Comparison of ENCODE assay signal across 27 cellular contexts in the genomic region with DNA sequence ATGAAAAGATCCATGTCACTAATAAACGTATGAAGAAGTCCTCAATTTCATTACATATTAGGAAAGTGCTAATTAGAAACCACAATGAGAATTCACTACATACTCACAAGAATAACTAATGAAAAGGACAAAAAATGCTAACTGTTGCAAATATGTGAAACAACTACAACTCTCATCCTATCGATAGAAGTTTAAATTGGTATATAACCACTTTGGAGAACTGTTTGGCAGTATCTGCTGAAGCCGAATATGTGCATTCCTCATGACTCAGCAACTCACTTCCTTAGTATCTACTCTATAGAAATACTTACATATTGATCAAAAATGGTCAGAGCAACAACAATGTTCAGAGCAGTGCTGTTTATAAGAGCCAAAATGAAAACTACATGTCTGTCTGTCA.
"Had no signal": no experiment of that assay in that cellular context is flagged by ENCODE, and none has a peak within 500 bp of the region (broad histone marks: within the 10 kb centered on the region; RNA-seq: fewer than 3 reads in every experiment).

No MANE protein-coding gene starts in this region.

- H3K4me3 Mint-ChIP-seq: dendritic cell treated with granulocyte-macrophage colony-stimulating factor and Interleukin-4, amounts not matched to agents 40 ng/mL and 50 ng/mL, for 4 days; effector memory CD8-positive, alpha-beta T cell; endodermal cell; mesothelial cell of epicardium; naive B cell; naive thymus-derived CD8-positive, alpha-beta T cell had no signal

- H3K9me3 Mint-ChIP-seq: dendritic cell treated with granulocyte-macrophage colony-stimulating factor and Interleukin-4, amounts not matched to agents 40 ng/mL and 50 ng/mL, for 4 days; mesothelial cell of epicardium had no signal

- DNase-seq: cortex of kidney; effector CD8-positive, alpha-beta T cell; effector memory CD8-positive, alpha-beta T cell; endodermal cell; erythroblast; esophagus squamous epithelium; foreskin melanocyte; gastrocnemius medialis; glutamatergic neuron; head of caudate nucleus; heart right ventricle; hippocampal formation; left cardiac atrium; left lung; left ventricle myocardium superior; lower lobe of right lung; mesenchymal stem cell; naive B cell; naive thymus-derived CD8-positive, alpha-beta T cell had no signal

- H3K27me3 Mint-ChIP-seq: dendritic cell treated with granulocyte-macrophage colony-stimulating factor and Interleukin-4, amounts not matched to agents 40 ng/mL and 50 ng/mL, for 4 days; effector memory CD8-positive, alpha-beta T cell had no signal

- H3K4me1 ChIP-seq: esophagus squamous epithelium, gastrocnemius medialis, left lung, lower lobe of right lung had no signal

- H3K36me3 Mint-ChIP-seq: mesothelial cell of epicardium; naive B cell; naive thymus-derived CD8-positive, alpha-beta T cell had no signal

- ATAC-seq: effector memory CD8-positive, alpha-beta T cell; esophagus mucosa; gastrocnemius medialis; heart right ventricle; left cardiac atrium; left lung; left ventricle myocardium superior; lower lobe of right lung; mucosa of descending colon; naive thymus-derived CD8-positive, alpha-beta T cell had no signal

- FAIRE-seq: endometrium, islet of Langerhans, keratinocyte had no signal

- H3K4me1 Mint-ChIP-seq: naive B cell; naive thymus-derived CD8-positive, alpha-beta T cell had no signal

- H3K36me3 ChIP-seq: esophagus squamous epithelium, gastrocnemius medialis, heart right ventricle, left lung, lower lobe of right lung had no signal

- H3K9me3 ChIP-seq: esophagus squamous epithelium, gastrocnemius medialis, heart right ventricle, left lung, lower lobe of right lung, mucosa of descending colon had no signal

- H3K27ac ChIP-seq: epithelial cell of prostate, esophagus squamous epithelium, gastrocnemius medialis, heart right ventricle, left lung, lower lobe of right lung had no signal

- H3K27me3 ChIP-seq: esophagus squamous epithelium, gastrocnemius medialis, heart right ventricle, left lung had no signal

- H3K27ac Mint-ChIP-seq: dendritic cell treated with granulocyte-macrophage colony-stimulating factor and Interleukin-4, amounts not matched to agents 40 ng/mL and 50 ng/mL, for 4 days; effector memory CD8-positive, alpha-beta T cell; mesothelial cell of epicardium; naive B cell; naive thymus-derived CD8-positive, alpha-beta T cell had no signal

- H3K4me3 ChIP-seq: esophagus squamous epithelium, gastrocnemius medialis, heart right ventricle, left lung, lower lobe of right lung, mucosa of descending colon had no signal
